Comparison of ENCODE assay signal across 8 cellular contexts in genomic region chr3:183635431-183636220, GRCh38. TPM values are rescaled to one million over a fixed set of nuclear protein-coding genes. Genes with fewer than 3 reads are reported as not detected.
DNase-seq lines count a peak whose midpoint lies in the region; ATAC-seq and TF ChIP-seq lines count a peak whose summit lies in the region.

Gene KLHL24 (plus strand): TSS chr3:183635623. CDS start chr3:183650357, 14,734 bp downstream.

- H3K4me1 Mint-ChIP-seq in activated naive CD8-positive, alpha-beta T cell treated with anti-CD3 and anti-CD28 coated beads, Interleukin-2, amount 10 ng/mL, durations not matched to agents 7 days and 5 days: peaks cover 20% of the 10 kb centered on the region

- no peaks in the 10 kb centered on the region for H3K27me3 Mint-ChIP-seq in activated naive CD8-positive, alpha-beta T cell treated with anti-CD3 and anti-CD28 coated beads, Interleukin-2, amount 10 ng/mL, durations not matched to agents 7 days and 5 days

- peak; percentile 89 for ATAC-seq in HG02642 (IDR thresholded peaks at IDR 0.05; ENCODE audit: poor library complexity, unreplicated experiment)
- ATAC-seq in activated naive CD8-positive, alpha-beta T cell treated with anti-CD3 and anti-CD28 coated beads, Interleukin-2, amount 10 ng/mL, durations not matched to agents 7 days and 5 days (ENCODE audit: low read depth): peak; percentile 76

- POLR2A ChIA-PET in activated naive CD8-positive, alpha-beta T cell treated with anti-CD3 and anti-CD28 coated beads, Interleukin-2, amount 10 ng/mL, durations not matched to agents 7 days and 5 days (lab: Charles Lee): interaction anchor here (1.0 to 3.9 kb wide), 7 partner anchors 17 to 122 kb away, joined by 3 to 53 read pairs (median 5); partner anchors contain the start of genes KLHL6 and YEATS2

- no peaks in the 10 kb centered on the region for H3K9me3 ChIP-seq in ovary
- H3K9me3 ChIP-seq in thyroid gland: no peaks in the 10 kb centered on the region

- H3K27ac ChIP-seq in ovary (peak within 1 kb of the TSS; percentile 96 to 100), thyroid gland (peak within 1 kb of the TSS; percentile 99 to 100 (median 100))

- peak within 1 kb of the TSS; percentile 90 for H3K27ac Mint-ChIP-seq in activated naive CD8-positive, alpha-beta T cell treated with anti-CD3 and anti-CD28 coated beads, Interleukin-2, amount 10 ng/mL, durations not matched to agents 7 days and 5 days

- H3K36me3 Mint-ChIP-seq in activated naive CD8-positive, alpha-beta T cell treated with anti-CD3 and anti-CD28 coated beads, Interleukin-2, amount 10 ng/mL, durations not matched to agents 7 days and 5 days: no peaks in the 10 kb centered on the region

- TF ChIP-seq EP300 in ovary (IDR thresholded peaks at IDR 0.05): no peak

- no peaks in the 10 kb centered on the region for H3K9me3 Mint-ChIP-seq in activated naive CD8-positive, alpha-beta T cell treated with anti-CD3 and anti-CD28 coated beads, Interleukin-2, amount 10 ng/mL, durations not matched to agents 7 days and 5 days

- peak within 1 kb of the TSS; percentile 70 for H3K4me3 ChIP-seq in ovary
- peak within 1 kb of the TSS; percentile 77 to 100 (median 98) for H3K4me3 ChIP-seq in thyroid gland (replicated peaks in 1 of 3)

- no peak for TF ChIP-seq CTCF in GM10266 (IDR thresholded peaks at IDR 0.05; ENCODE audit: control insufficient read depth, insufficient read depth, low read depth, missing control alignments)
- peak in 1 of 3 donors; percentile 4 for TF ChIP-seq CTCF in ovary (IDR thresholded peaks at IDR 0.05)
- no peak for TF ChIP-seq CTCF in thyroid gland (IDR thresholded peaks at IDR 0.05)

- intact Hi-C loops in head of caudate nucleus (cut with DNase I): loop anchor here (2.0 kb wide), 1 partner anchor 63 kb away; no protein-coding TSS in a partner anchor
- intact Hi-C loops in ovary (cut with DNase I): loop anchor here in 1 of 4 donors (10.0 kb wide), 1 partner anchor 679 kb away; the partner anchor contains the start of gene EIF4G1
- intact Hi-C loops in thyroid gland (cut with DNase I): loop anchor here (5.0 kb wide), 1 partner anchor 62 kb away; the partner anchor contains the start of gene YEATS2

- H3K4me3 Mint-ChIP-seq in activated naive CD8-positive, alpha-beta T cell treated with anti-CD3 and anti-CD28 coated beads, Interleukin-2, amount 10 ng/mL, durations not matched to agents 7 days and 5 days: peak within 1 kb of the TSS; percentile 85

- WGBS in ovary, 3 donors: 0 to 1% (median 0%) methylated on average over 30 to 76 of the region's 76 CpGs
- 0 to 2% methylated on average over 15 to 22 of the region's 76 CpGs for WGBS in thyroid gland, 2 donors

- H3K36me3 ChIP-seq in ovary: no peaks in the 10 kb centered on the region
- H3K36me3 ChIP-seq in thyroid gland: no peaks in the 10 kb centered on the region

- DNase-seq in GM10266 (ENCODE audit: extremely low spot score) (peak; percentile 95), NCI-H1105 (lab: John Stamatoyannopoulos, UW) (peak; percentile 97), SKM-1 treated with dmso at 0.1 percent for 144 hours (lab: John Stamatoyannopoulos, UW; ENCODE audit: unreplicated experiment) (peak; percentile 88), head of caudate nucleus (peak; percentile 93 to 99 (median 97)), ovary (peak; percentile 93 to 94 (median 94)), thyroid gland (peak; percentile 93 to 96)
- DNase-seq in activated naive CD8-positive, alpha-beta T cell treated with anti-CD3 and anti-CD28 coated beads, Interleukin-2, amount 10 ng/mL, durations not matched to agents 7 days and 5 days: peak; percentile 88

- TF ChIP-seq POLR2A in ovary (IDR thresholded peaks at IDR 0.05) (peak; percentile 95), thyroid gland (IDR thresholded peaks at IDR 0.05) (peak; percentile 99 to 100)

- H3K4me1 ChIP-seq in ovary (ENCODE audit: insufficient read depth) (no peaks in the 10 kb centered on the region), thyroid gland (peaks cover 20 to 26% of the 10 kb centered on the region in 2 donors)

- H3K27me3 ChIP-seq in ovary (no peaks in the 10 kb centered on the region), thyroid gland (no peaks in the 10 kb centered on the region)

RNA-seq across cellular contexts. Expression of gene KLHL24, which starts in this region (rescaled TPM):
- total RNA-seq in activated naive CD8-positive, alpha-beta T cell treated with anti-CD3 and anti-CD28 coated beads, Interleukin-2, amount 10 ng/mL, durations not matched to agents 7 days and 5 days: 10 to 100 TPM; 37.0 to 45.4 TPM
- 100 to 1,000 TPM in 2 of 7 donors, 10 to 100 TPM in 5; 45.7 to 135 (median 79.1) TPM for total RNA-seq in ovary
- 10 to 100 TPM; 17.7 to 22.5 TPM for polyA plus RNA-seq in ovary
- total RNA-seq in thyroid gland: 100 to 1,000 TPM; 163 to 320 (median 214) TPM

Comparison
In these comparisons a context has a peak if more than half of its experiments do, and no peak if none do; other contexts are left out.
1. Peak in every context shown above with its lines: DNase-seq, ATAC-seq, H3K4me3 ChIP-seq and H3K27ac ChIP-seq.